9 cellular contexts compared by ENCODE assay signal in genomic region chr12:29066061-29066588, GRCh38.
DNase-seq lines count a peak whose midpoint lies in the region; ATAC-seq and TF ChIP-seq lines count a peak whose summit lies in the region.
"Had no signal": no experiment of that assay in that cellular context is flagged by ENCODE, and none has a peak within 500 bp of the region (broad histone marks: within the 10 kb centered on the region; RNA-seq: fewer than 3 reads in every experiment).

No MANE protein-coding gene starts in this region.

- ATAC-seq in GM18870 (IDR thresholded peaks at IDR 0.05; ENCODE audit: unreplicated experiment) (peak; percentile 91), HG03575 (IDR thresholded peaks at IDR 0.05; ENCODE audit: extremely low read depth, insufficient number of reproducible peaks, low FRiP score, unreplicated experiment) (peak; percentile 75), GM21825 (IDR thresholded peaks at IDR 0.05; ENCODE audit: unreplicated experiment) (no peak)
- ATAC-seq: GM23338 had no signal

- no peak overlapping the region for H3K4me3 Mint-ChIP-seq in progenitor cell of endocrine pancreas (ENCODE audit: low read depth)
- H3K4me3 Mint-ChIP-seq: GM23338 had no signal

- H3K4me1 Mint-ChIP-seq in progenitor cell of endocrine pancreas (ENCODE audit: low read depth): peaks cover 5% of the 10 kb centered on the region

- no peak overlapping the region for H3K4me3 ChIP-seq in cardiac fibroblast (replicated peaks in 1 of 2; ENCODE audit: low read depth in 2 of 2, low read length in 2 of 2)
- H3K4me3 ChIP-seq: GM23338 had no signal

- no peaks in the 10 kb centered on the region for H3K36me3 Mint-ChIP-seq in progenitor cell of endocrine pancreas (ENCODE audit: insufficient read depth)

- no peaks in the 10 kb centered on the region for H3K27me3 Mint-ChIP-seq in progenitor cell of endocrine pancreas

- H3K27ac Mint-ChIP-seq in progenitor cell of endocrine pancreas: no peak overlapping the region
- H3K27ac Mint-ChIP-seq: GM23338 had no signal

- DNase-seq in cardiac fibroblast (ENCODE audit: low read depth in 2 of 2): peak; percentile 67 to 83
- DNase-seq in nucleus accumbens (lab: John Stamatoyannopoulos, UW): peak in 52 of 56 donors; percentile 13 to 94 (median 72)
- no peak for DNase-seq in NCI-H1436 treated with DMSO at 0.1 percent for 48 hours (lab: John Stamatoyannopoulos, UW)
- no peak for DNase-seq in progenitor cell of endocrine pancreas (ENCODE audit: low spot score, unreplicated experiment)
- no peak for DNase-seq in GM19240 (ENCODE audit: insufficient read length, low spot score)

- peaks cover 3% of the 10 kb centered on the region for H3K9me3 Mint-ChIP-seq in progenitor cell of endocrine pancreas (ENCODE audit: low read depth)
- H3K9me3 Mint-ChIP-seq: GM23338 had no signal

- TF ChIP-seq CTCF in cardiac fibroblast (IDR thresholded peaks at IDR 0.05; ENCODE audit: low read depth, low read length) (no peak), progenitor cell of endocrine pancreas (IDR thresholded peaks at IDR 0.05; ENCODE audit: unreplicated experiment) (no peak)

Comparison
In these comparisons a context has a peak if more than half of its experiments do, and no peak if none do; other contexts are left out.
1. DNase-seq: peak in cardiac fibroblast (2 of 2) and nucleus accumbens (52 of 56); none in NCI-H1436 treated with DMSO at 0.1 percent for 48 hours (single experiment), progenitor cell of endocrine pancreas (single experiment) and GM19240 (single experiment).